ENCODE assay signal across 20 cellular contexts in the genomic region with DNA sequence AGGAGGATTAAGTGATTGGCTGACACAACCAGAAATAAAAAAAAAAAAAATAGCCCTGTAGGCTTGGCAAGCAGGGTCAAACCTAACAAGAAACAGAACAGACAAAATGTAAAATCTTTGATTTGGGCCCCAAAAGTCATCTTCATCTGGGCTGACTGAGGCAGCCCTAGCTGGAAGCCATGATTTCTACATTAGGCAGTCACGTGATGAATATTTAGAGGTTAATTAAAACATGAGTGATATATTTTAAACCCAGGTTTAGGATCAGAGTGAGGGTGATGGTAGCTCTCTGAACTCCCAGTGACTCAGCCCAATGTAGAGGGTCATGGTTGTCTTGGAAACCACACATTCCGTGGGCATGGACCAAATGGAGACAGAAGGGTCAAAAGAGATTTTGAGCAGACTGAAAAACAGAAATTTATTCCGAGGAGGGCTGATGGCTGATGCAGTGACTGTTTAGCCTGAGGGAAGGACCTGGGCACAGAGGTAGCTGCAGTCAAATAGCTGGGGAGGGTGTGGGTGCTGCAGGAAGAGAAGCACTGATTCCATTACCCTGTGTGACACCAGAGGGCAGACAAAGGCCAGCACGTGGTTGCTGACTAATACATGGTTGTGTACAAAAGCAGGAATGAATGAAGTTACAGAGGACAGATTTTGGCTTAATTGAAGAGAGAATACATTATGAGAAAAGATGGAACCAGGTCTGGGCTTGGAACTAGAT.
DNase-seq lines count a peak whose midpoint lies in the region; ATAC-seq, FAIRE-seq and TF ChIP-seq lines count a peak whose summit lies in the region.
"Had no signal": no experiment of that assay in that cellular context is flagged by ENCODE, and none has a peak within 500 bp of the region (broad histone marks: within the 10 kb centered on the region; RNA-seq: fewer than 3 reads in every experiment).

No MANE protein-coding gene starts in this region.

- no peak for FAIRE-seq in GM12878 (lab: Jason Lieb, UNC)
- FAIRE-seq: A549 had no signal

- no peak for TF ChIP-seq EP300 in GM12878 (IDR thresholded peaks at IDR 0.05; ENCODE audit: borderline replicate concordance in 1 of 2, control insufficient read depth in 1 of 2, low read depth in 2 of 2, low read length in 2 of 2)

- in situ Hi-C loops in GM12878 (cut with MboI), result no loop called here
- in situ Hi-C loops in GM23248 (cut with MboI), result no loop called here

- peaks cover 14% of the 10 kb centered on the region; the same call in 1 of the 2 replicates for H3F3A ChIP-seq in MM.1S (ENCODE audit: insufficient read depth, low read length)
- H3F3A ChIP-seq in GM23248 (ENCODE audit: insufficient read depth), result no peaks in the 10 kb centered on the region

- H3K27me3 ChIP-seq in MM.1S (replicated peaks; ENCODE audit: insufficient read depth, low read length) (no peaks in the 10 kb centered on the region), GM12878 (replicated peaks in 1 of 2; ENCODE audit: control insufficient read depth in 2 of 2, insufficient read depth in 2 of 2, low read length in 1 of 2) (no peaks in the 10 kb centered on the region; a peak in 1 of 4 replicates), parathyroid adenoma (ENCODE audit: control insufficient read depth, insufficient read depth, low read length) (no peaks in the 10 kb centered on the region), GM23248 (replicated peaks; ENCODE audit: insufficient read depth) (no peaks in the 10 kb centered on the region)
- H3K27me3 ChIP-seq: ascending aorta, foreskin keratinocyte, vagina had no signal

- WGBS in GM12878 (ENCODE audit: insufficient coverage, insufficient replicate concordance, low lambda C conversion rate, missing lambda C conversion rate), result 8% methylated on average over 4 of the region's 4 CpGs
- WGBS in lower leg skin, 2 donors, result 34 to 41% methylated on average over 4 of the region's 4 CpGs
- 16 to 18% methylated on average over 4 of the region's 4 CpGs for WGBS in GM23248 (ENCODE audit: low coverage in 1 of 2, low lambda C conversion rate in 2 of 2, missing lambda C conversion rate in 2 of 2), 2 experiments

- TF ChIP-seq RAD21 in GM12878 (IDR thresholded peaks at IDR 0.05; ENCODE audit: insufficient read depth, low read depth, low read length), result 0 out of 2 replicates have a peak, but pooled peaks have one; percentile 12

- RAD21 ChIA-PET in GM12878 (lab: Charles Lee; ENCODE audit: unreplicated experiment), result no interaction called here

- H3K27ac ChIP-seq in MM.1S (ENCODE audit: low read length) (no peak overlapping the region), GM12878 (ENCODE audit: control insufficient read depth, insufficient read depth) (no peak overlapping the region), parathyroid adenoma (peak overlapping the region; percentile 96), GM23248 (no peak overlapping the region)
- H3K27ac ChIP-seq: A549, ascending aorta, foreskin keratinocyte, vagina had no signal

- H3K79me2 ChIP-seq in MM.1S (ENCODE audit: low read length) (no peaks in the 10 kb centered on the region), GM12878 (ENCODE audit: control insufficient read depth, insufficient read depth, low read length) (no peaks in the 10 kb centered on the region), parathyroid adenoma (no peaks in the 10 kb centered on the region), GM23248 (ENCODE audit: insufficient read depth) (no peaks in the 10 kb centered on the region)

- TF ChIP-seq CTCF in MM.1S (IDR thresholded peaks at IDR 0.05; ENCODE audit: low read length), result peak; percentile 38
- peak in 2 of 3 experiments; percentile 10 to 24; a peak in 2 of 6 replicates for TF ChIP-seq CTCF in GM12878 (IDR thresholded peaks at IDR 0.05 in 2 of 3, conservative IDR thresholded peaks at IDR 0.05 in 1 of 3; ENCODE audit: control insufficient read depth in 2 of 3, extremely low read depth in 1 of 3, insufficient read depth in 1 of 3, low read depth in 3 of 3, low read length in 3 of 3)
- TF ChIP-seq CTCF in parathyroid adenoma (IDR thresholded peaks at IDR 0.05), result peak; percentile 17
- no peak for TF ChIP-seq CTCF in lower leg skin (IDR thresholded peaks at IDR 0.05)

- no peak overlapping the region for H3K4me2 ChIP-seq in MM.1S (ENCODE audit: low read depth, low read length)
- no peak overlapping the region for H3K4me2 ChIP-seq in GM12878 (ENCODE audit: control insufficient read depth, insufficient read depth)
- H3K4me2 ChIP-seq in parathyroid adenoma (ENCODE audit: low read length), result no peak overlapping the region
- H3K4me2 ChIP-seq in GM23248 (ENCODE audit: unreplicated experiment), result no peak overlapping the region
- H3K4me2 ChIP-seq: A549 had no signal

- H3K9me2 ChIP-seq in MM.1S (replicated peaks; ENCODE audit: insufficient read depth, low read length) (no peaks in the 10 kb centered on the region), GM23248 (ENCODE audit: insufficient read depth) (no peaks in the 10 kb centered on the region)

- BruUV-seq in GM12878 (replicated peaks; lab: Mats Ljungman, UMichigan), result no TSS peak

- intact Hi-C loops in GM12878 (cut with micrococcal nuclease; ENCODE audit: unreplicated experiment), result loop anchor here (5.0 kb wide), 1 partner anchor 996 kb away; a partner anchor contains a TSS
- intact Hi-C loops in lower leg skin (cut with DNase I; ENCODE audit: low total_unique reads), result no loop called here

- no peak for ATAC-seq in GM12878
- ATAC-seq: A549; activated CD4-positive, alpha-beta T cell treated with anti-CD3 and anti-CD28 coated beads for 36 hours; CD8-positive, alpha-beta T cell; foreskin keratinocyte; right cardiac atrium had no signal

- no peaks in the 10 kb centered on the region for H3K36me3 ChIP-seq in MM.1S (replicated peaks; ENCODE audit: insufficient read depth, low read length)
- no peaks in the 10 kb centered on the region for H3K36me3 ChIP-seq in GM12878 (ENCODE audit: control insufficient read depth in 2 of 2, insufficient read depth in 2 of 2, low read length in 1 of 2)
- no peaks in the 10 kb centered on the region for H3K36me3 ChIP-seq in parathyroid adenoma (ENCODE audit: control insufficient read depth, insufficient read depth, low read length)
- H3K36me3 ChIP-seq in GM23248 (ENCODE audit: low read depth), result no peaks in the 10 kb centered on the region
- H3K36me3 ChIP-seq: ascending aorta, HAP-1, vagina had no signal

- H3K4me1 ChIP-seq in MM.1S (ENCODE audit: low read length) (peaks cover 35% of the 10 kb centered on the region), GM12878 (ENCODE audit: control insufficient read depth, insufficient read depth, low read length) (no peaks in the 10 kb centered on the region), parathyroid adenoma (peaks cover 55% of the 10 kb centered on the region), GM23248 (ENCODE audit: insufficient read depth) (no peaks in the 10 kb centered on the region)
- H3K4me1 ChIP-seq: A549, ascending aorta, foreskin keratinocyte, HAP-1 had no signal

- DNase-seq in SIG-M5 treated with dmso at 0.1 percent for 504 hours (lab: John Stamatoyannopoulos, UW; ENCODE audit: unreplicated experiment) (peak; percentile 82), SIG-M5 (lab: John Stamatoyannopoulos, UW) (no peak), MM.1S (no peak), GM12878 (ENCODE audit: low read depth, low spot score) (no peak), lower leg skin (ENCODE audit: low spot score in 2 of 2) (no peak), retina (no peak), GM23248 (no peak)
- DNase-seq: activated CD4-positive, alpha-beta T cell treated with anti-CD3 and anti-CD28 coated beads for 36 hours; activated naive CD4-positive, alpha-beta T cell treated with Interleukin-2 at 50 U/mL for 16 hours; CD8-positive, alpha-beta T cell; NCI-H2081 treated with DMSO at 0.1 percent for 48 hours; nephron progenitor cell; right cardiac atrium; SHP77 treated with DMSO at 0.1 percent for 48 hours had no signal

- TF ChIP-seq POLR2A in GM12878 (IDR thresholded peaks at IDR 0.05; ENCODE audit: low read depth, low read length), result no peak
- TF ChIP-seq POLR2A in lower leg skin (IDR thresholded peaks at IDR 0.05), result no peak

- CTCF ChIA-PET in GM12878 (lab: Yijun Ruan, JAX), result no interaction called here

- SMC1A ChIA-PET in GM12878 (lab: Charles Lee; ENCODE audit: uncharacterized antibody, unreplicated experiment), result no interaction called here

- H3K9ac ChIP-seq in MM.1S (ENCODE audit: low read length), result no peak overlapping the region
- H3K9ac ChIP-seq in GM12878 (ENCODE audit: control insufficient read depth, insufficient read depth, low read length), result no peak overlapping the region
- no peak overlapping the region for H3K9ac ChIP-seq in parathyroid adenoma
- H3K9ac ChIP-seq in GM23248, result no peak overlapping the region

- no peaks in the 10 kb centered on the region for H4K20me1 ChIP-seq in MM.1S (ENCODE audit: insufficient read depth, low read length)
- H4K20me1 ChIP-seq in GM12878 (ENCODE audit: control insufficient read depth, insufficient read depth), result no peaks in the 10 kb centered on the region
- H4K20me1 ChIP-seq in GM23248 (ENCODE audit: insufficient read depth), result no peaks in the 10 kb centered on the region

- H2AFZ ChIP-seq in MM.1S (ENCODE audit: low read length) (no peak overlapping the region), GM12878 (ENCODE audit: control insufficient read depth, low read depth, low read length) (no peak overlapping the region), parathyroid adenoma (no peak overlapping the region), GM23248 (no peak overlapping the region)

- H3K9me3 ChIP-seq in MM.1S (replicated peaks; ENCODE audit: insufficient read depth, low read length) (no peaks in the 10 kb centered on the region), GM12878 (replicated peaks; ENCODE audit: control insufficient read depth, insufficient read depth, low read length) (no peaks in the 10 kb centered on the region; the same call in 2 of the 3 replicates), parathyroid adenoma (ENCODE audit: control insufficient read depth, low read length) (no peaks in the 10 kb centered on the region), GM23248 (ENCODE audit: low read depth) (no peaks in the 10 kb centered on the region)
- H3K9me3 ChIP-seq: A549, ascending aorta, HAP-1, vagina had no signal

- no peak overlapping the region for H3K4me3 ChIP-seq in MM.1S (ENCODE audit: low read length)
- no peak overlapping the region for H3K4me3 ChIP-seq in GM12878
- no peak overlapping the region for H3K4me3 ChIP-seq in parathyroid adenoma (ENCODE audit: low read depth, low read length)
- no peak overlapping the region for H3K4me3 ChIP-seq in lower leg skin (ENCODE audit: low read depth, poor library complexity, severe bottlenecking)
- H3K4me3 ChIP-seq in GM23248, result no peak overlapping the region
- H3K4me3 ChIP-seq: A549, ascending aorta, HAP-1, vagina had no signal

- POLR2A ChIA-PET in GM12878 (lab: Charles Lee), result no interaction called here

TF ChIP-seq in GM12878, 131 proteins besides CTCF, POLR2A, EP300 and RAD21:
- TF ChIP-seq EED (IDR thresholded peaks at IDR 0.05; ENCODE audit: low read depth) (no peak), SMARCA5 (IDR thresholded peaks at IDR 0.05) (no peak), ZNF24 (IDR thresholded peaks at IDR 0.05) (0 out of 2 replicates have a peak, but pooled peaks have one; percentile 32), ESRRA (IDR thresholded peaks at IDR 0.05; ENCODE audit: low read length) (no peak), MXI1 (IDR thresholded peaks at IDR 0.05; ENCODE audit: low read depth, low read length) (no peak)

Comparison
In these comparisons a context has a peak if more than half of its experiments do, and no peak if none do; other contexts are left out.
1. CTCF ChIP-seq: peak in MM.1S (single experiment), GM12878 (2 of 3) and parathyroid adenoma (single experiment); none in lower leg skin (0 of 3).